In genomic region chr12:103313894-103314293, GRCh38 we compare ENCODE assay signal across 19 cellular contexts.
A peak's percentile ranks its signal among the peaks of the same experiment; 100 is the strongest.
DNase-seq lines count a peak whose midpoint lies in the region; ATAC-seq and TF ChIP-seq lines count a peak whose summit lies in the region.
"Had no signal": no experiment of that assay in that cellular context is flagged by ENCODE, and none has a peak within 500 bp of the region (broad histone marks: within the 10 kb centered on the region; RNA-seq: fewer than 3 reads in every experiment).

No MANE protein-coding gene starts in this region.

- no peak for TF ChIP-seq CTCF in GM06990 (IDR thresholded peaks at IDR 0.05; ENCODE audit: insufficient read depth, low read length, poor library complexity, severe bottlenecking)
- no peak for TF ChIP-seq CTCF in epithelial cell of esophagus (IDR thresholded peaks at IDR 0.05; ENCODE audit: insufficient read depth, low read depth, low read length, missing control alignments)

- no peaks in the 10 kb centered on the region for H3K27me3 ChIP-seq in GM06990 (replicated peaks; ENCODE audit: control insufficient read depth, insufficient read depth, low read length)
- H3K27me3 ChIP-seq: BE2C had no signal

- CTCF ChIA-PET in HEK293T (lab: Yijun Ruan, JAX): no interaction called here

- no peaks in the 10 kb centered on the region for H3K36me3 ChIP-seq in GM06990 (ENCODE audit: control insufficient read depth, insufficient read depth, low read length)
- H3K36me3 ChIP-seq: BE2C, HAP-1 had no signal

- POLR2A ChIA-PET in HEK293T (lab: Yijun Ruan, JAX): no interaction called here

- no peak overlapping the region for H3K4me3 ChIP-seq in GM06990 (replicated peaks; ENCODE audit: low read depth, low read length)
- no peak overlapping the region for H3K4me3 ChIP-seq in epithelial cell of esophagus (ENCODE audit: low read length)
- H3K4me3 ChIP-seq: HAP-1, K562 had no signal

- ATAC-seq in HG03520 (IDR thresholded peaks at IDR 0.05; ENCODE audit: unreplicated experiment): peak; percentile 48
- ATAC-seq in GM21723 (IDR thresholded peaks at IDR 0.05; ENCODE audit: unreplicated experiment): no peak
- ATAC-seq in GM21390 (IDR thresholded peaks at IDR 0.05; ENCODE audit: unreplicated experiment): no peak
- ATAC-seq: K562 had no signal

- DNase-seq in NCI-H2171 treated with DMSO at 0.1 percent for 48 hours (lab: John Stamatoyannopoulos, UW): peak; percentile 28
- DNase-seq in NCI-H2171 (lab: John Stamatoyannopoulos, UW): no peak
- peak; percentile 36 for DNase-seq in GM06990 (ENCODE audit: extremely low read depth, insufficient read length)
- DNase-seq in epithelial cell of esophagus (ENCODE audit: low read depth): peak; percentile 36
- DNase-seq in HEK293T (ENCODE audit: extremely low spot score): no peak
- DNase-seq: 8988T; BE2C; CD4-positive, alpha-beta T cell; MV-4-11; NCI-H1417; NCI-H1930; NCI-H748 treated with DMSO at 0.1 percent for 48 hours; RPMI8226; SIG-M5 had no signal

TF ChIP-seq in HEK293T, 16 proteins besides CTCF, POLR2A, EP300 and RAD21:
- TF ChIP-seq FOXM1 (IDR thresholded peaks at IDR 0.05; ENCODE audit: borderline replicate concordance) (no peak), TARDBP (IDR thresholded peaks at IDR 0.05) (no peak), HDGF (IDR thresholded peaks at IDR 0.05; ENCODE audit: borderline replicate concordance) (no peak), ARNT (IDR thresholded peaks at IDR 0.05) (no peak), LEF1 (IDR thresholded peaks at IDR 0.05; ENCODE audit: borderline replicate concordance) (no peak), NFRKB (IDR thresholded peaks at IDR 0.05) (no peak), SUZ12 (IDR thresholded peaks at IDR 0.05) (no peak), SP1 (IDR thresholded peaks at IDR 0.05) (no peak)

Comparison
In these comparisons a context has a peak if more than half of its experiments do, and no peak if none do; other contexts are left out.
1. DNase-seq: peak in NCI-H2171 treated with DMSO at 0.1 percent for 48 hours (single experiment), GM06990 (single experiment) and epithelial cell of esophagus (single experiment); none in NCI-H2171 (single experiment) and HEK293T (single experiment).